2 cellular contexts compared by ENCODE assay signal in the genomic region with DNA sequence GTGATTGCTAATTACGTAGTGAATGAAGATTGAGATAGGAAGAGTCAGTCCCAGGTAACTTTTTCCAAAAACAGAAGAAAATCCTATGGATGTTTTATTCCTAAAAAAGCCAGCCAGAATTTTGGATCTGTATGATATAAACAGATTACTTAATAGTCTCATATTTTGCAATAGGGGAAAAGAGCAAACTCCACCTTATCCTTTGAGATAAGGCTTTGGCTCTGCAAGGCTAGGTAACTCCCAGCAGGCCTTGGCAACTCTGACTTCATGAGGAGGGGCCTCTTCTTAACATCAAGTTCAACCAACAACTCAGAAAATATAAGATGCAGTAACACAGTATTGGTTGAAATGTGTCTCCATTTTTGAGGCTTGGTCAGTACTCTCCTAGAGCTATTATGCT.
A peak's percentile ranks its signal among the peaks of the same experiment; 100 is the strongest.
TF ChIP-seq lines count a peak whose summit lies in the region.

No MANE protein-coding gene starts in this region.

TF ChIP-seq in liver, 16 proteins besides CTCF, POLR2A, EP300 and RAD21:
- TF ChIP-seq YY1 (IDR thresholded peaks at IDR 0.05) (peak; percentile 57), FOXA1 (IDR thresholded peaks at IDR 0.05) (no peak), HNF4A (conservative IDR thresholded peaks at IDR 0.05) (peak; percentile 96 to 97), EGR1 (IDR thresholded peaks at IDR 0.05; ENCODE audit: low read depth in 2 of 2) (no peak), TAF1 (conservative IDR thresholded peaks at IDR 0.05) (no peak), FOXA2 (IDR thresholded peaks at IDR 0.05) (peak; percentile 16), HNF4G (IDR thresholded peaks at IDR 0.05) (peak; percentile 63), JUND (IDR thresholded peaks at IDR 0.05) (peak; percentile 67 to 82), NR2F2 (IDR thresholded peaks at IDR 0.05) (peak; percentile 25), GABPA (IDR thresholded peaks at IDR 0.05 in 1 of 2, conservative IDR thresholded peaks at IDR 0.05 in 1 of 2) (peak in 1 of 2 donors; percentile 16), SP1 (IDR thresholded peaks at IDR 0.05) (peak; percentile 60), RXRA (IDR thresholded peaks at IDR 0.05) (peak; percentile 58 to 89), ATF3 (IDR thresholded peaks at IDR 0.05) (peak; percentile 50)
- TF ChIP-seq, protein P1, sequence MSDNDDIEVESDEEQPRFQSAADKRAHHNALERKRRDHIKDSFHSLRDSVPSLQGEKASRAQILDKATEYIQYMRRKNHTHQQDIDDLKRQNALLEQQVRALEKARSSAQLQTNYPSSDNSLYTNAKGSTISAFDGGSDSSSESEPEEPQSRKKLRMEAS (IDR thresholded peaks at IDR 0.05) = peak; percentile 57
- TF ChIP-seq, protein P2, sequence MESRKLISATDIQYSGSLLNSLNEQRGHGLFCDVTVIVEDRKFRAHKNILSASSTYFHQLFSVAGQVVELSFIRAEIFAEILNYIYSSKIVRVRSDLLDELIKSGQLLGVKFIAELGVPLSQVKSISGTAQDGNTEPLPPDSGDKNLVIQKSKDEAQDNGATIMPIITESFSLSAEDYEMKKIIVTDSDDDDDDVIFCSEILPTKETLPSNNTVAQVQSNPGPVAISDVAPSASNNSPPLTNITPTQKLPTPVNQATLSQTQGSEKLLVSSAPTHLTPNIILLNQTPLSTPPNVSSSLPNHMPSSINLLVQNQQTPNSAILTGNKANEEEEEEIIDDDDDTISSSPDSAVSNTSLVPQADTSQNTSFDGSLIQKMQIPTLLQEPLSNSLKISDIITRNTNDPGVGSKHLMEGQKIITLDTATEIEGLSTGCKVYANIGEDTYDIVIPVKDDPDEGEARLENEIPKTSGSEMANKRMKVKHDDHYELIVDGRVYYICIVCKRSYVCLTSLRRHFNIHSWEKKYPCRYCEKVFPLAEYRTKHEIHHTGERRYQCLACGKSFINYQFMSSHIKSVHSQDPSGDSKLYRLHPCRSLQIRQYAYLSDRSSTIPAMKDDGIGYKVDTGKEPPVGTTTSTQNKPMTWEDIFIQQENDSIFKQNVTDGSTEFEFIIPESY (IDR thresholded peaks at IDR 0.05) = peak; percentile 82
- TF ChIP-seq, protein P3, sequence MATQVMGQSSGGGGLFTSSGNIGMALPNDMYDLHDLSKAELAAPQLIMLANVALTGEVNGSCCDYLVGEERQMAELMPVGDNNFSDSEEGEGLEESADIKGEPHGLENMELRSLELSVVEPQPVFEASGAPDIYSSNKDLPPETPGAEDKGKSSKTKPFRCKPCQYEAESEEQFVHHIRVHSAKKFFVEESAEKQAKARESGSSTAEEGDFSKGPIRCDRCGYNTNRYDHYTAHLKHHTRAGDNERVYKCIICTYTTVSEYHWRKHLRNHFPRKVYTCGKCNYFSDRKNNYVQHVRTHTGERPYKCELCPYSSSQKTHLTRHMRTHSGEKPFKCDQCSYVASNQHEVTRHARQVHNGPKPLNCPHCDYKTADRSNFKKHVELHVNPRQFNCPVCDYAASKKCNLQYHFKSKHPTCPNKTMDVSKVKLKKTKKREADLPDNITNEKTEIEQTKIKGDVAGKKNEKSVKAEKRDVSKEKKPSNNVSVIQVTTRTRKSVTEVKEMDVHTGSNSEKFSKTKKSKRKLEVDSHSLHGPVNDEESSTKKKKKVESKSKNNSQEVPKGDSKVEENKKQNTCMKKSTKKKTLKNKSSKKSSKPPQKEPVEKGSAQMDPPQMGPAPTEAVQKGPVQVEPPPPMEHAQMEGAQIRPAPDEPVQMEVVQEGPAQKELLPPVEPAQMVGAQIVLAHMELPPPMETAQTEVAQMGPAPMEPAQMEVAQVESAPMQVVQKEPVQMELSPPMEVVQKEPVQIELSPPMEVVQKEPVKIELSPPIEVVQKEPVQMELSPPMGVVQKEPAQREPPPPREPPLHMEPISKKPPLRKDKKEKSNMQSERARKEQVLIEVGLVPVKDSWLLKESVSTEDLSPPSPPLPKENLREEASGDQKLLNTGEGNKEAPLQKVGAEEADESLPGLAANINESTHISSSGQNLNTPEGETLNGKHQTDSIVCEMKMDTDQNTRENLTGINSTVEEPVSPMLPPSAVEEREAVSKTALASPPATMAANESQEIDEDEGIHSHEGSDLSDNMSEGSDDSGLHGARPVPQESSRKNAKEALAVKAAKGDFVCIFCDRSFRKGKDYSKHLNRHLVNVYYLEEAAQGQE (IDR thresholded peaks at IDR 0.05) = peak; percentile 68

TF ChIP-seq in HepG2, 621 proteins besides CTCF, POLR2A, EP300 and RAD21 (continued from another document):
- TF ChIP-seq, protein P4, sequence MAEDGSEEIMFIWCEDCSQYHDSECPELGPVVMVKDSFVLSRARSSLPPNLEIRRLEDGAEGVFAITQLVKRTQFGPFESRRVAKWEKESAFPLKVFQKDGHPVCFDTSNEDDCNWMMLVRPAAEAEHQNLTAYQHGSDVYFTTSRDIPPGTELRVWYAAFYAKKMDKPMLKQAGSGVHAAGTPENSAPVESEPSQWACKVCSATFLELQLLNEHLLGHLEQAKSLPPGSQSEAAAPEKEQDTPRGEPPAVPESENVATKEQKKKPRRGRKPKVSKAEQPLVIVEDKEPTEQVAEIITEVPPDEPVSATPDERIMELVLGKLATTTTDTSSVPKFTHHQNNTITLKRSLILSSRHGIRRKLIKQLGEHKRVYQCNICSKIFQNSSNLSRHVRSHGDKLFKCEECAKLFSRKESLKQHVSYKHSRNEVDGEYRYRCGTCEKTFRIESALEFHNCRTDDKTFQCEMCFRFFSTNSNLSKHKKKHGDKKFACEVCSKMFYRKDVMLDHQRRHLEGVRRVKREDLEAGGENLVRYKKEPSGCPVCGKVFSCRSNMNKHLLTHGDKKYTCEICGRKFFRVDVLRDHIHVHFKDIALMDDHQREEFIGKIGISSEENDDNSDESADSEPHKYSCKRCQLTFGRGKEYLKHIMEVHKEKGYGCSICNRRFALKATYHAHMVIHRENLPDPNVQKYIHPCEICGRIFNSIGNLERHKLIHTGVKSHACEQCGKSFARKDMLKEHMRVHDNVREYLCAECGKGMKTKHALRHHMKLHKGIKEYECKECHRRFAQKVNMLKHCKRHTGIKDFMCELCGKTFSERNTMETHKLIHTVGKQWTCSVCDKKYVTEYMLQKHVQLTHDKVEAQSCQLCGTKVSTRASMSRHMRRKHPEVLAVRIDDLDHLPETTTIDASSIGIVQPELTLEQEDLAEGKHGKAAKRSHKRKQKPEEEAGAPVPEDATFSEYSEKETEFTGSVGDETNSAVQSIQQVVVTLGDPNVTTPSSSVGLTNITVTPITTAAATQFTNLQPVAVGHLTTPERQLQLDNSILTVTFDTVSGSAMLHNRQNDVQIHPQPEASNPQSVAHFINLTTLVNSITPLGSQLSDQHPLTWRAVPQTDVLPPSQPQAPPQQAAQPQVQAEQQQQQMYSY (CRISPR knock-in tag; IDR thresholded peaks at IDR 0.05) = no peak
- TF ChIP-seq WIZ (CRISPR knock-in tag; IDR thresholded peaks at IDR 0.05) = no peak
- no peak for TF ChIP-seq RARG (CRISPR knock-in tag; IDR thresholded peaks at IDR 0.05; ENCODE audit: low read depth)
- TF ChIP-seq, protein P5, sequence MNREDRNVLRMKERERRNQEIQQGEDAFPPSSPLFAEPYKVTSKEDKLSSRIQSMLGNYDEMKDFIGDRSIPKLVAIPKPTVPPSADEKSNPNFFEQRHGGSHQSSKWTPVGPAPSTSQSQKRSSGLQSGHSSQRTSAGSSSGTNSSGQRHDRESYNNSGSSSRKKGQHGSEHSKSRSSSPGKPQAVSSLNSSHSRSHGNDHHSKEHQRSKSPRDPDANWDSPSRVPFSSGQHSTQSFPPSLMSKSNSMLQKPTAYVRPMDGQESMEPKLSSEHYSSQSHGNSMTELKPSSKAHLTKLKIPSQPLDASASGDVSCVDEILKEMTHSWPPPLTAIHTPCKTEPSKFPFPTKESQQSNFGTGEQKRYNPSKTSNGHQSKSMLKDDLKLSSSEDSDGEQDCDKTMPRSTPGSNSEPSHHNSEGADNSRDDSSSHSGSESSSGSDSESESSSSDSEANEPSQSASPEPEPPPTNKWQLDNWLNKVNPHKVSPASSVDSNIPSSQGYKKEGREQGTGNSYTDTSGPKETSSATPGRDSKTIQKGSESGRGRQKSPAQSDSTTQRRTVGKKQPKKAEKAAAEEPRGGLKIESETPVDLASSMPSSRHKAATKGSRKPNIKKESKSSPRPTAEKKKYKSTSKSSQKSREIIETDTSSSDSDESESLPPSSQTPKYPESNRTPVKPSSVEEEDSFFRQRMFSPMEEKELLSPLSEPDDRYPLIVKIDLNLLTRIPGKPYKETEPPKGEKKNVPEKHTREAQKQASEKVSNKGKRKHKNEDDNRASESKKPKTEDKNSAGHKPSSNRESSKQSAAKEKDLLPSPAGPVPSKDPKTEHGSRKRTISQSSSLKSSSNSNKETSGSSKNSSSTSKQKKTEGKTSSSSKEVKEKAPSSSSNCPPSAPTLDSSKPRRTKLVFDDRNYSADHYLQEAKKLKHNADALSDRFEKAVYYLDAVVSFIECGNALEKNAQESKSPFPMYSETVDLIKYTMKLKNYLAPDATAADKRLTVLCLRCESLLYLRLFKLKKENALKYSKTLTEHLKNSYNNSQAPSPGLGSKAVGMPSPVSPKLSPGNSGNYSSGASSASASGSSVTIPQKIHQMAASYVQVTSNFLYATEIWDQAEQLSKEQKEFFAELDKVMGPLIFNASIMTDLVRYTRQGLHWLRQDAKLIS (CRISPR knock-in tag; IDR thresholded peaks at IDR 0.05) = no peak
- no peak for TF ChIP-seq ZNF451 (CRISPR knock-in tag; IDR thresholded peaks at IDR 0.05)
